Comparison of ENCODE assay signal across 8 cellular contexts in genomic region chr19:43503501-43504425, GRCh38. TPM values are rescaled to one million over a fixed set of nuclear protein-coding genes. Genes with fewer than 3 reads are reported as not detected.
DNase-seq lines count a peak whose midpoint lies in the region; FAIRE-seq and TF ChIP-seq lines count a peak whose summit lies in the region.

No MANE protein-coding gene starts in this region.

- H3K36me3 ChIP-seq in neutrophil, result peaks cover 26% of the 10 kb centered on the region

- H3K27me3 ChIP-seq in neutrophil, result peaks cover 18% of the 10 kb centered on the region

- FAIRE-seq in frontal cortex (lab: Jason Lieb, UNC), result no peak

- H3K4me1 ChIP-seq in neutrophil (ENCODE audit: control insufficient read depth in 1 of 2, insufficient read depth in 1 of 2, low read depth in 1 of 2, low read length in 1 of 2), result peaks cover 10 to 15% of the 10 kb centered on the region in 2 experiments

- H3K4me3 ChIP-seq in LNCaP clone FGC (ENCODE audit: low read depth, low read length) (peak overlapping the region; percentile 67), neutrophil (ENCODE audit: low read depth in 1 of 2, low read length in 1 of 2) (peak overlapping the region; percentile 65 to 90)

- H3K27ac ChIP-seq in neutrophil, result peak overlapping the region; percentile 58
- peak overlapping the region; percentile 82 for H3K27ac ChIP-seq in substantia nigra (ENCODE audit: low read depth, low read length, poor library complexity, severe bottlenecking)

- TF ChIP-seq CTCF in LNCaP clone FGC (IDR thresholded peaks at IDR 0.05; ENCODE audit: control insufficient read depth, extremely low read depth, insufficient read depth) (0 out of 2 replicates have a peak, but pooled peaks have one; percentile 8), neutrophil (IDR thresholded peaks at IDR 0.05) (no peak)

- H3K9me3 ChIP-seq in neutrophil, result no peaks in the 10 kb centered on the region

- DNase-seq in ELR (ENCODE audit: low read depth) (peak; percentile 94), H4 (ENCODE audit: low spot score) (peak; percentile 87), LNCaP clone FGC (ENCODE audit: low read depth) (peak; percentile 34), SHP77 treated with DMSO at 0.1 percent for 48 hours (lab: John Stamatoyannopoulos, UW) (peak; percentile 66), activated gamma-delta T cell treated with Interleukin-2 at 50 U/mL for 16 hours (peak; percentile 100), frontal cortex (ENCODE audit: low spot score in 2 of 2) (peak; percentile 95 to 99), substantia nigra (lab: John Stamatoyannopoulos, UW) (peak; percentile 46 to 98 (median 89))

RNA-seq across cellular contexts. Expression of gene PHLDB3, which starts 0.8 kb away (rescaled TPM):
- total RNA-seq in H4 (2014; rRNA removed; shearing (Covaris generic)), result 1.3 and 2.1 TPM in 2 replicates
- 1.2 TPM for total RNA-seq in frontal cortex

RNA-seq across cellular contexts. Expression of gene ETHE1, which starts 23.2 kb away (rescaled TPM):
- total RNA-seq in H4 (2014; rRNA removed; shearing (Covaris generic)), result 33.6 and 50.4 TPM in 2 replicates
- total RNA-seq in frontal cortex, result 19.2 TPM

RNA-seq across cellular contexts. Expression of gene ZNF575, which starts 29.2 kb away (rescaled TPM):
- total RNA-seq in H4 (2014; rRNA removed; shearing (Covaris generic)), result not detected in 2 replicates
- 0.82 TPM for total RNA-seq in frontal cortex

RNA-seq across cellular contexts. Expression of gene LYPD3, which starts 38.4 kb away (rescaled TPM):
- total RNA-seq in H4 (2014; rRNA removed; shearing (Covaris generic)), result 0.17 and 0.29 TPM in 2 replicates
- total RNA-seq in frontal cortex, result under 0.01 TPM

Comparison
In these comparisons a context has a peak if more than half of its experiments do, and no peak if none do; other contexts are left out.
1. Peak in every context shown above with its lines: DNase-seq, H3K4me3 ChIP-seq and H3K27ac ChIP-seq.
2. DNase-seq: peak in every context shown above with its lines; median percentile 100 in activated gamma-delta T cell treated with Interleukin-2 at 50 U/mL for 16 hours; 97 in frontal cortex; 94 in ELR; 89 in substantia nigra; 87 in H4; 66 in SHP77 treated with DMSO at 0.1 percent for 48 hours; 34 in LNCaP clone FGC.